In the genomic region with DNA sequence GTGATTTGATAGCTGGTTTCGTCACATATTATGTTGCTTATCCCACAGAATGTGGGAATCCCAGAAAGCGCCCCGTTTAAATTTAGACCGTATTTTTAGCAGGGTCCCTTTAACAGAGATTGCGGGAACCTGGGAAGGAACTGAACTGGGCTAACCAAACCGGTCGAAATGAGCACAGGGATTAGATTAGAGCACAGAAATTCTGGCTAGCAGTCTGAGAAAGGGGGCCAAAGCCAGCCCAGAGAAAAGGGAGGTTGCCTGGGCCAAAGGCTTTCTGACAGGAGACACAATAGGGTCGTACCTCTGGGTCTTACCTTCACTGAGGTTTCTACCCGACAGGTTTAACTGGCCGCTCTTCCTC, we compare ENCODE assay signal across 8 cellular contexts. TPM values are rescaled to one million over a fixed set of nuclear protein-coding genes. Genes with fewer than 3 reads are reported as not detected.
A peak's percentile ranks its signal among the peaks of the same experiment; 100 is the strongest.
DNase-seq lines count a peak whose midpoint lies in the region; ATAC-seq and TF ChIP-seq lines count a peak whose summit lies in the region.

No MANE protein-coding gene starts in this region.

- H3K27me3 ChIP-seq in heart left ventricle (no peaks in the 10 kb centered on the region), ascending aorta (no peaks in the 10 kb centered on the region), uterus (no peaks in the 10 kb centered on the region)

- H3K27ac ChIP-seq in heart left ventricle = peak overlapping the region; percentile 85 to 95 (median 89)
- peak overlapping the region; percentile 85 to 94 for H3K27ac ChIP-seq in ascending aorta
- peak overlapping the region; percentile 83 to 87 for H3K27ac ChIP-seq in uterus

- TF ChIP-seq CTCF in heart left ventricle (IDR thresholded peaks at IDR 0.05) (no peak), ascending aorta (IDR thresholded peaks at IDR 0.05) (no peak), lower leg skin (IDR thresholded peaks at IDR 0.05) (no peak), uterus (IDR thresholded peaks at IDR 0.05) (no peak)

- DNase-seq in heart left ventricle = no peak
- no peak for DNase-seq in cardiac septum (ENCODE audit: low spot score)
- DNase-seq in ascending aorta (ENCODE audit: low spot score in 2 of 2) = no peak
- DNase-seq in lower leg skin (ENCODE audit: low spot score in 2 of 2) = no peak
- no peak for DNase-seq in uterus
- no peak for DNase-seq in ecto neural progenitor cell (ENCODE audit: low spot score)
- no peak for DNase-seq in NCI-H1048 (lab: John Stamatoyannopoulos, UW)

- intact Hi-C loops in heart left ventricle (cut with DNase I) = loop anchor here in 5 of 10 donors (1.0 to 10.0 kb wide), 6 partner anchors 16 to 210 kb away; partner anchors contain the start of genes ANKRD13C (in 3 of the 5), CTH (in 3 of the 5) and SRSF11 (in 2 of the 5)
- intact Hi-C loops in cardiac septum (cut with DNase I) = loop anchor here (1.0 to 5.0 kb wide), 2 partner anchors 16 to 877 kb away; partner anchors contain the start of genes SRSF11 and ZRANB2
- intact Hi-C loops in ascending aorta (cut with DNase I) = loop anchor here (1.0 to 10.0 kb wide), 5 partner anchors 16 to 1970 kb away; partner anchors contain the start of genes ANKRD13C, CTH, SRSF11 and WLS
- intact Hi-C loops in lower leg skin (cut with DNase I; ENCODE audit: low total_unique reads) = no loop called here
- intact Hi-C loops in uterus (cut with DNase I; ENCODE audit: low total_unique reads) = no loop called here

- 0 to 1% (median 1%) methylated on average over 9 to 10 of the region's 10 CpGs for WGBS in heart left ventricle, 4 donors
- WGBS in lower leg skin, 2 donors = 0 to 1% methylated on average over 10 of the region's 10 CpGs

- H3K4me3 ChIP-seq in heart left ventricle (peak overlapping the region; percentile 54 to 90 (median 74)), ascending aorta (peak overlapping the region; percentile 72 to 82), lower leg skin (ENCODE audit: low read depth, poor library complexity, severe bottlenecking) (peak overlapping the region; percentile 81), uterus (peak overlapping the region; percentile 66 to 82)

- ATAC-seq in heart left ventricle (peak in 2 of 4 donors; percentile 21 to 41), HG03354 (IDR thresholded peaks at IDR 0.05; ENCODE audit: poor library complexity, severe bottlenecking, unreplicated experiment) (peak; percentile 47)

- TF ChIP-seq POLR2A in heart left ventricle (IDR thresholded peaks at IDR 0.05) (no peak), lower leg skin (IDR thresholded peaks at IDR 0.05) (no peak), uterus (IDR thresholded peaks at IDR 0.05) (no peak)

- no peaks in the 10 kb centered on the region for H3K9me3 ChIP-seq in heart left ventricle
- no peaks in the 10 kb centered on the region for H3K9me3 ChIP-seq in ascending aorta
- H3K9me3 ChIP-seq in uterus = no peaks in the 10 kb centered on the region

- H3K4me1 ChIP-seq in heart left ventricle = peaks cover 0 to 58% (median 35%) of the 10 kb centered on the region in 12 donors
- peaks cover 0 to 25% of the 10 kb centered on the region in 2 donors for H3K4me1 ChIP-seq in ascending aorta
- H3K4me1 ChIP-seq in uterus = peaks cover 0 to 5% of the 10 kb centered on the region in 2 donors

- peaks cover 0 to 19% (median 14%) of the 10 kb centered on the region in 9 donors for H3K36me3 ChIP-seq in heart left ventricle
- peaks cover 0 to 11% of the 10 kb centered on the region in 2 donors for H3K36me3 ChIP-seq in ascending aorta
- no peaks in the 10 kb centered on the region for H3K36me3 ChIP-seq in uterus

RNA-seq across cellular contexts. Expression of gene LRRC40, which starts 0.3 kb away (rescaled TPM):
- 10 to 100 TPM in 7 of 9 donors, 1 to 10 TPM in 2; 8.4 to 13.0 (median 11.2) TPM for total RNA-seq in heart left ventricle
- 10 to 100 TPM in 1 of 2 donors, 1 to 10 TPM in 1; 6.7 to 10.6 TPM for polyA plus RNA-seq in heart left ventricle
- total RNA-seq in cardiac septum = 10.6 TPM
- 10.6 TPM for total RNA-seq in ascending aorta
- 10 to 100 TPM in 1 of 4 donors, 1 to 10 TPM in 3; 6.4 to 12.0 (median 9.5) TPM for total RNA-seq in lower leg skin
- total RNA-seq in uterus = 10 to 100 TPM in 3 of 4 donors, 1 to 10 TPM in 1; 6.1 to 37.3 (median 18.1) TPM

RNA-seq across cellular contexts. Expression of gene SRSF11, which starts 16.1 kb away (rescaled TPM):
- total RNA-seq in heart left ventricle (10 to 100 TPM; 27.9 to 73.2 (median 53.6) TPM), cardiac septum (64.8 TPM), ascending aorta (81.0 TPM), lower leg skin (100 to 1,000 TPM in 2 of 4 donors, 10 to 100 TPM in 2; 59.2 to 153 (median 98.7) TPM), uterus (100 to 1,000 TPM; 172 to 316 (median 237) TPM)
- polyA plus RNA-seq in heart left ventricle = 10 to 100 TPM; 46.3 to 57.0 TPM

Comparison
In these comparisons a context has a peak if more than half of its experiments do, and no peak if none do; other contexts are left out.
1. intact Hi-C loops: an anchor here in cardiac septum (1.0 to 5.0 kb wide) and ascending aorta (1.0 to 10.0 kb wide); none called in lower leg skin and uterus.